2 cellular contexts compared by ENCODE assay signal in the genomic region with DNA sequence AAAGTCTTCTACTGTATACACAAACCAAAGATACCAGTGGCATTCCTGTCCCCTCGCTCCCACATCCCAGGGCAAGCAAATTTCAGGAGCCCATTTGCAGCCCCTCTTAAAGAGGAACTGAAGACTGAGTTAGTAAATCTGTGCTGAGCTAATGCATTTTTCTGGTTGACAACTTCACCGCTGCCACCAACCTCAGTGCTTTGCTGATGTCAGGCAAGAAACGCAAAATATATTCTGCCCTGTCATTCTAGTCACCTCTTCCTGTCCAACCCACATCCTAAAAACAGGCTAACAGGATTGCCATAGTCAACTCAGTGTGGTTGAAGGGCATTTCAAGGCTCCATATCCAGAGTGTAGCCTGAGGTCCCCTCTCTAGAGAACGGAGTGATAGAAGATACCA.
TF ChIP-seq lines count a peak whose summit lies in the region.

No MANE protein-coding gene starts in this region.

TF ChIP-seq in GM23338, 12 proteins besides CTCF, POLR2A, EP300 and RAD21 (continues in another document):
- no peak for TF ChIP-seq ZNF331 (CRISPR knock-in tag; IDR thresholded peaks at IDR 0.05; ENCODE audit: low read depth)
- TF ChIP-seq, protein P1, sequence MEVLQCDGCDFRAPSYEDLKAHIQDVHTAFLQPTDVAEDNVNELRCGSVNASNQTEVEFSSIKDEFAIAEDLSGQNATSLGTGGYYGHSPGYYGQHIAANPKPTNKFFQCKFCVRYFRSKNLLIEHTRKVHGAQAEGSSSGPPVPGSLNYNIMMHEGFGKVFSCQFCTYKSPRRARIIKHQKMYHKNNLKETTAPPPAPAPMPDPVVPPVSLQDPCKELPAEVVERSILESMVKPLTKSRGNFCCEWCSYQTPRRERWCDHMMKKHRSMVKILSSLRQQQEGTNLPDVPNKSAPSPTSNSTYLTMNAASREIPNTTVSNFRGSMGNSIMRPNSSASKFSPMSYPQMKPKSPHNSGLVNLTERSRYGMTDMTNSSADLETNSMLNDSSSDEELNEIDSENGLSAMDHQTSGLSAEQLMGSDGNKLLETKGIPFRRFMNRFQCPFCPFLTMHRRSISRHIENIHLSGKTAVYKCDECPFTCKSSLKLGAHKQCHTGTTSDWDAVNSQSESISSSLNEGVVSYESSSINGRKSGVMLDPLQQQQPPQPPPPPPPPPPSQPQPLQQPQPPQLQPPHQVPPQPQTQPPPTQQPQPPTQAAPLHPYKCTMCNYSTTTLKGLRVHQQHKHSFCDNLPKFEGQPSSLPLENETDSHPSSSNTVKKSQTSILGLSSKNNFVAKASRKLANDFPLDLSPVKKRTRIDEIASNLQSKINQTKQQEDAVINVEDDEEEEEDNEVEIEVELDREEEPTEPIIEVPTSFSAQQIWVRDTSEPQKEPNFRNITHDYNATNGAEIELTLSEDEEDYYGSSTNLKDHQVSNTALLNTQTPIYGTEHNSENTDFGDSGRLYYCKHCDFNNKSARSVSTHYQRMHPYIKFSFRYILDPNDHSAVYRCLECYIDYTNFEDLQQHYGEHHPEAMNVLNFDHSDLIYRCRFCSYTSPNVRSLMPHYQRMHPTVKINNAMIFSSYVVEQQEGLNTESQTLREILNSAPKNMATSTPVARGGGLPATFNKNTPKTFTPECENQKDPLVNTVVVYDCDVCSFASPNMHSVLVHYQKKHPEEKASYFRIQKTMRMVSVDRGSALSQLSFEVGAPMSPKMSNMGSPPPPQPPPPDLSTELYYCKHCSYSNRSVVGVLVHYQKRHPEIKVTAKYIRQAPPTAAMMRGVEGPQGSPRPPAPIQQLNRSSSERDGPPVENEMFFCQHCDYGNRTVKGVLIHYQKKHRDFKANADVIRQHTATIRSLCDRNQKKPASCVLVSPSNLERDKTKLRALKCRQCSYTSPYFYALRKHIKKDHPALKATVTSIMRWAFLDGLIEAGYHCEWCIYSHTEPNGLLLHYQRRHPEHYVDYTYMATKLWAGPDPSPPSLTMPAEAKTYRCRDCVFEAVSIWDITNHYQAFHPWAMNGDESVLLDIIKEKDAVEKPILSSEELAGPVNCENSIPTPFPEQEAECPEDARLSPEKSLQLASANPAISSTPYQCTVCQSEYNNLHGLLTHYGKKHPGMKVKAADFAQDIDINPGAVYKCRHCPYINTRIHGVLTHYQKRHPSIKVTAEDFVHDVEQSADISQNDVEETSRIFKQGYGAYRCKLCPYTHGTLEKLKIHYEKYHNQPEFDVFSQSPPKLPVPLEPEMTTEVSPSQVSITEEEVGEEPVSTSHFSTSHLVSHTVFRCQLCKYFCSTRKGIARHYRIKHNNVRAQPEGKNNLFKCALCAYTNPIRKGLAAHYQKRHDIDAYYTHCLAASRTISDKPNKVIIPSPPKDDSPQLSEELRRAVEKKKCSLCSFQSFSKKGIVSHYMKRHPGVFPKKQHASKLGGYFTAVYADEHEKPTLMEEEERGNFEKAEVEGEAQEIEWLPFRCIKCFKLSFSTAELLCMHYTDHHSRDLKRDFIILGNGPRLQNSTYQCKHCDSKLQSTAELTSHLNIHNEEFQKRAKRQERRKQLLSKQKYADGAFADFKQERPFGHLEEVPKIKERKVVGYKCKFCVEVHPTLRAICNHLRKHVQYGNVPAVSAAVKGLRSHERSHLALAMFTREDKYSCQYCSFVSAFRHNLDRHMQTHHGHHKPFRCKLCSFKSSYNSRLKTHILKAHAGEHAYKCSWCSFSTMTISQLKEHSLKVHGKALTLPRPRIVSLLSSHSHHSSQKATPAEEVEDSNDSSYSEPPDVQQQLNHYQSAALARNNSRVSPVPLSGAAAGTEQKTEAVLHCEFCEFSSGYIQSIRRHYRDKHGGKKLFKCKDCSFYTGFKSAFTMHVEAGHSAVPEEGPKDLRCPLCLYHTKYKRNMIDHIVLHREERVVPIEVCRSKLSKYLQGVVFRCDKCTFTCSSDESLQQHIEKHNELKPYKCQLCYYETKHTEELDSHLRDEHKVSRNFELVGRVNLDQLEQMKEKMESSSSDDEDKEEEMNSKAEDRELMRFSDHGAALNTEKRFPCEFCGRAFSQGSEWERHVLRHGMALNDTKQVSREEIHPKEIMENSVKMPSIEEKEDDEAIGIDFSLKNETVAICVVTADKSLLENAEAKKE (CRISPR knock-in tag; IDR thresholded peaks at IDR 0.05): no peak
- TF ChIP-seq EZH2 (IDR thresholded peaks at IDR 0.05; ENCODE audit: low read depth, unreplicated experiment): no peak
- TF ChIP-seq STAT1 (IDR thresholded peaks at IDR 0.05; ENCODE audit: unreplicated experiment): no peak
- TF ChIP-seq EZH2phosphoT487 (IDR thresholded peaks at IDR 0.05; ENCODE audit: unreplicated experiment): no peak
- TF ChIP-seq, protein P2, sequence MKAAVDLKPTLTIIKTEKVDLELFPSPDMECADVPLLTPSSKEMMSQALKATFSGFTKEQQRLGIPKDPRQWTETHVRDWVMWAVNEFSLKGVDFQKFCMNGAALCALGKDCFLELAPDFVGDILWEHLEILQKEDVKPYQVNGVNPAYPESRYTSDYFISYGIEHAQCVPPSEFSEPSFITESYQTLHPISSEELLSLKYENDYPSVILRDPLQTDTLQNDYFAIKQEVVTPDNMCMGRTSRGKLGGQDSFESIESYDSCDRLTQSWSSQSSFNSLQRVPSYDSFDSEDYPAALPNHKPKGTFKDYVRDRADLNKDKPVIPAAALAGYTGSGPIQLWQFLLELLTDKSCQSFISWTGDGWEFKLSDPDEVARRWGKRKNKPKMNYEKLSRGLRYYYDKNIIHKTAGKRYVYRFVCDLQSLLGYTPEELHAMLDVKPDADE (IDR thresholded peaks at IDR 0.05): no peak
- TF ChIP-seq JUNB (IDR thresholded peaks at IDR 0.05; ENCODE audit: unreplicated experiment): no peak
- TF ChIP-seq NANOG (IDR thresholded peaks at IDR 0.05; ENCODE audit: borderline replicate concordance): no peak
- TF ChIP-seq ZNF114 (CRISPR knock-in tag; IDR thresholded peaks at IDR 0.05): no peak
- no peak for TF ChIP-seq POLR2AphosphoS5 (IDR thresholded peaks at IDR 0.05; ENCODE audit: low read depth)
- TF ChIP-seq CREB1 (CRISPR knock-in tag; IDR thresholded peaks at IDR 0.05; ENCODE audit: low read depth): no peak

TF ChIP-seq in H1, 55 proteins besides CTCF, POLR2A, EP300 and RAD21:
- TF ChIP-seq CEBPB (IDR thresholded peaks at IDR 0.05; ENCODE audit: low read depth, low read length) (no peak), EZH2 (IDR thresholded peaks at IDR 0.05; ENCODE audit: low read depth, low read length, severe bottlenecking) (no peak), MAFK (IDR thresholded peaks at IDR 0.05; ENCODE audit: low read depth, low read length) (no peak), SRF (IDR thresholded peaks at IDR 0.05; ENCODE audit: low read depth, low read length) (no peak), SAP30 (IDR thresholded peaks at IDR 0.05; ENCODE audit: insufficient read depth, insufficient replicate concordance, low read length) (no peak), SUZ12 (IDR thresholded peaks at IDR 0.05; ENCODE audit: low read length) (no peak), BCL11A (IDR thresholded peaks at IDR 0.05; ENCODE audit: low read depth in 2 of 2, low read length in 2 of 2) (no peak), HDAC6 (IDR thresholded peaks at IDR 0.05; ENCODE audit: low read depth, low read length) (no peak), TBP (IDR thresholded peaks at IDR 0.05; ENCODE audit: low read depth, low read length) (no peak), RBBP5 (IDR thresholded peaks at IDR 0.05; ENCODE audit: borderline replicate concordance, low read depth, low read length) (no peak), TCF12 (IDR thresholded peaks at IDR 0.05; ENCODE audit: low read depth, low read length) (no peak), RFX5 (IDR thresholded peaks at IDR 0.05; ENCODE audit: borderline replicate concordance, low read depth, low read length) (no peak), CTBP2 (IDR thresholded peaks at IDR 0.05; ENCODE audit: borderline replicate concordance, insufficient read depth, insufficient read length, low read length) (no peak), SIN3A (conservative IDR thresholded peaks at IDR 0.05 in 1 of 2, IDR thresholded peaks at IDR 0.05 in 1 of 2; ENCODE audit: low read depth in 1 of 2, low read length in 2 of 2) (no peak)
- TF ChIP-seq, protein P3, sequence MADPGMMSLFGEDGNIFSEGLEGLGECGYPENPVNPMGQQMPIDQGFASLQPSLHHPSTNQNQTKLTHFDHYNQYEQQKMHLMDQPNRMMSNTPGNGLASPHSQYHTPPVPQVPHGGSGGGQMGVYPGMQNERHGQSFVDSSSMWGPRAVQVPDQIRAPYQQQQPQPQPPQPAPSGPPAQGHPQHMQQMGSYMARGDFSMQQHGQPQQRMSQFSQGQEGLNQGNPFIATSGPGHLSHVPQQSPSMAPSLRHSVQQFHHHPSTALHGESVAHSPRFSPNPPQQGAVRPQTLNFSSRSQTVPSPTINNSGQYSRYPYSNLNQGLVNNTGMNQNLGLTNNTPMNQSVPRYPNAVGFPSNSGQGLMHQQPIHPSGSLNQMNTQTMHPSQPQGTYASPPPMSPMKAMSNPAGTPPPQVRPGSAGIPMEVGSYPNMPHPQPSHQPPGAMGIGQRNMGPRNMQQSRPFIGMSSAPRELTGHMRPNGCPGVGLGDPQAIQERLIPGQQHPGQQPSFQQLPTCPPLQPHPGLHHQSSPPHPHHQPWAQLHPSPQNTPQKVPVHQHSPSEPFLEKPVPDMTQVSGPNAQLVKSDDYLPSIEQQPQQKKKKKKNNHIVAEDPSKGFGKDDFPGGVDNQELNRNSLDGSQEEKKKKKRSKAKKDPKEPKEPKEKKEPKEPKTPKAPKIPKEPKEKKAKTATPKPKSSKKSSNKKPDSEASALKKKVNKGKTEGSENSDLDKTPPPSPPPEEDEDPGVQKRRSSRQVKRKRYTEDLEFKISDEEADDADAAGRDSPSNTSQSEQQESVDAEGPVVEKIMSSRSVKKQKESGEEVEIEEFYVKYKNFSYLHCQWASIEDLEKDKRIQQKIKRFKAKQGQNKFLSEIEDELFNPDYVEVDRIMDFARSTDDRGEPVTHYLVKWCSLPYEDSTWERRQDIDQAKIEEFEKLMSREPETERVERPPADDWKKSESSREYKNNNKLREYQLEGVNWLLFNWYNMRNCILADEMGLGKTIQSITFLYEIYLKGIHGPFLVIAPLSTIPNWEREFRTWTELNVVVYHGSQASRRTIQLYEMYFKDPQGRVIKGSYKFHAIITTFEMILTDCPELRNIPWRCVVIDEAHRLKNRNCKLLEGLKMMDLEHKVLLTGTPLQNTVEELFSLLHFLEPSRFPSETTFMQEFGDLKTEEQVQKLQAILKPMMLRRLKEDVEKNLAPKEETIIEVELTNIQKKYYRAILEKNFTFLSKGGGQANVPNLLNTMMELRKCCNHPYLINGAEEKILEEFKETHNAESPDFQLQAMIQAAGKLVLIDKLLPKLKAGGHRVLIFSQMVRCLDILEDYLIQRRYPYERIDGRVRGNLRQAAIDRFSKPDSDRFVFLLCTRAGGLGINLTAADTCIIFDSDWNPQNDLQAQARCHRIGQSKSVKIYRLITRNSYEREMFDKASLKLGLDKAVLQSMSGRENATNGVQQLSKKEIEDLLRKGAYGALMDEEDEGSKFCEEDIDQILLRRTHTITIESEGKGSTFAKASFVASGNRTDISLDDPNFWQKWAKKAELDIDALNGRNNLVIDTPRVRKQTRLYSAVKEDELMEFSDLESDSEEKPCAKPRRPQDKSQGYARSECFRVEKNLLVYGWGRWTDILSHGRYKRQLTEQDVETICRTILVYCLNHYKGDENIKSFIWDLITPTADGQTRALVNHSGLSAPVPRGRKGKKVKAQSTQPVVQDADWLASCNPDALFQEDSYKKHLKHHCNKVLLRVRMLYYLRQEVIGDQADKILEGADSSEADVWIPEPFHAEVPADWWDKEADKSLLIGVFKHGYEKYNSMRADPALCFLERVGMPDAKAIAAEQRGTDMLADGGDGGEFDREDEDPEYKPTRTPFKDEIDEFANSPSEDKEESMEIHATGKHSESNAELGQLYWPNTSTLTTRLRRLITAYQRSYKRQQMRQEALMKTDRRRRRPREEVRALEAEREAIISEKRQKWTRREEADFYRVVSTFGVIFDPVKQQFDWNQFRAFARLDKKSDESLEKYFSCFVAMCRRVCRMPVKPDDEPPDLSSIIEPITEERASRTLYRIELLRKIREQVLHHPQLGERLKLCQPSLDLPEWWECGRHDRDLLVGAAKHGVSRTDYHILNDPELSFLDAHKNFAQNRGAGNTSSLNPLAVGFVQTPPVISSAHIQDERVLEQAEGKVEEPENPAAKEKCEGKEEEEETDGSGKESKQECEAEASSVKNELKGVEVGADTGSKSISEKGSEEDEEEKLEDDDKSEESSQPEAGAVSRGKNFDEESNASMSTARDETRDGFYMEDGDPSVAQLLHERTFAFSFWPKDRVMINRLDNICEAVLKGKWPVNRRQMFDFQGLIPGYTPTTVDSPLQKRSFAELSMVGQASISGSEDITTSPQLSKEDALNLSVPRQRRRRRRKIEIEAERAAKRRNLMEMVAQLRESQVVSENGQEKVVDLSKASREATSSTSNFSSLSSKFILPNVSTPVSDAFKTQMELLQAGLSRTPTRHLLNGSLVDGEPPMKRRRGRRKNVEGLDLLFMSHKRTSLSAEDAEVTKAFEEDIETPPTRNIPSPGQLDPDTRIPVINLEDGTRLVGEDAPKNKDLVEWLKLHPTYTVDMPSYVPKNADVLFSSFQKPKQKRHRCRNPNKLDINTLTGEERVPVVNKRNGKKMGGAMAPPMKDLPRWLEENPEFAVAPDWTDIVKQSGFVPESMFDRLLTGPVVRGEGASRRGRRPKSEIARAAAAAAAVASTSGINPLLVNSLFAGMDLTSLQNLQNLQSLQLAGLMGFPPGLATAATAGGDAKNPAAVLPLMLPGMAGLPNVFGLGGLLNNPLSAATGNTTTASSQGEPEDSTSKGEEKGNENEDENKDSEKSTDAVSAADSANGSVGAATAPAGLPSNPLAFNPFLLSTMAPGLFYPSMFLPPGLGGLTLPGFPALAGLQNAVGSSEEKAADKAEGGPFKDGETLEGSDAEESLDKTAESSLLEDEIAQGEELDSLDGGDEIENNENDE (IDR thresholded peaks at IDR 0.05; ENCODE audit: insufficient replicate concordance, low read length): no peak
